Comparison of ENCODE assay signal across 22 cellular contexts in the genomic region with DNA sequence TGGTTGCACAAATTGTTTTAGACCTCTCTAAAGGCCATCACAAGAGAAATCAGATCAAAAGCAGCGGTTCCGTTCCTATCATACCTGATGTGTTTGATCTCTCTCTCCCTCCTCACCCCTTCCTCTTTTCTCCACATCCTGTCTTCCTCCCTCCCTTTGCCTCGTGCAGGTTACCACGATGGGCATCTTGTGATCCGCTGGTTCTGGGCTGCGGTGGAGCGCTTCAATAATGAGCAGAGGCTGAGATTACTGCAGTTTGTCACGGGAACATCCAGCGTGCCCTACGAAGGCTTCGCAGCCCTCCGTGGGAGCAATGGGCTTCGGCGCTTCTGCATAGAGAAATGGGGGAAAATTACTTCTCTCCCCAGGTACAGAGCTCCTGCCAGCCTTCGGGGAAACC. TPM values are rescaled to one million over a fixed set of nuclear protein-coding genes. Genes with fewer than 3 reads are reported as not detected.
A peak's percentile ranks its signal among the peaks of the same experiment; 100 is the strongest.
DNase-seq lines count a peak whose midpoint lies in the region; ATAC-seq and TF ChIP-seq lines count a peak whose summit lies in the region.
"Had no signal": no experiment of that assay in that cellular context is flagged by ENCODE, and none has a peak within 500 bp of the region (broad histone marks: within the 10 kb centered on the region; RNA-seq: fewer than 3 reads in every experiment).

No MANE protein-coding gene starts in this region.

- H3K9me3 Mint-ChIP-seq in CD8-positive, alpha-beta T cell: no peaks in the 10 kb centered on the region
- H3K9me3 Mint-ChIP-seq in activated CD8-positive, alpha-beta T cell treated with anti-CD3 and anti-CD28 coated beads for 36 hours: no peaks in the 10 kb centered on the region
- H3K9me3 Mint-ChIP-seq: neural crest cell, type B pancreatic cell had no signal

- CTCF ChIA-PET in CD8-positive, alpha-beta T cell (lab: Charles Lee): interaction anchor here (2.4 kb wide), 1 partner anchor 28 kb away, joined by 13 read pairs; a partner anchor contains a TSS
- CTCF ChIA-PET in activated CD8-positive, alpha-beta T cell treated with anti-CD3 and anti-CD28 coated beads for 36 hours (lab: Charles Lee): interaction anchor here (1.6 to 2.0 kb wide), 2 partner anchors 28 to 43 kb away, joined by 3 to 8 read pairs; a partner anchor contains a TSS

- peaks cover 8% of the 10 kb centered on the region for H3K27me3 Mint-ChIP-seq in CD8-positive, alpha-beta T cell (ENCODE audit: low read depth)
- H3K27me3 Mint-ChIP-seq in activated CD8-positive, alpha-beta T cell treated with anti-CD3 and anti-CD28 coated beads for 36 hours: peaks cover 3% of the 10 kb centered on the region

- no peak for ATAC-seq in CD8-positive, alpha-beta T cell
- peak; percentile 47 for ATAC-seq in activated CD8-positive, alpha-beta T cell treated with anti-CD3 and anti-CD28 coated beads for 36 hours
- ATAC-seq in lower lobe of right lung: peak; percentile 3 to 47

- peak; percentile 27 for DNase-seq in activated T-cell treated with anti-CD3 and anti-CD28 coated beads, Interleukin-2, amount 50 U/mL, for 1 hour
- DNase-seq in activated T-cell treated with anti-CD3 and anti-CD28 coated beads for 4 hours (no peak), lower lobe of right lung (no peak), GM20000 (ENCODE audit: low spot score) (no peak), spleen (no peak), NCI-H526 (lab: John Stamatoyannopoulos, UW) (no peak)
- DNase-seq in CD8-positive, alpha-beta T cell: peak in 1 of 7 experiments; percentile 58
- peak; percentile 23 for DNase-seq in activated CD8-positive, alpha-beta T cell treated with anti-CD3 and anti-CD28 coated beads for 36 hours
- DNase-seq: activated effector memory CD4-positive, alpha-beta T cell treated with Interleukin-2 at 50 U/mL for 16 hours; COR-L47; DMS79 treated with DMSO at 0.1 percent for 48 hours; hippocampal formation; immature natural killer cell; NCI-H2171 treated with DMSO at 0.1 percent for 48 hours; NCI-H526 treated with DMSO at 0.1 percent for 48 hours; stimulated activated CD8-positive, alpha-beta memory T cell treated with anti-CD3 and anti-CD28 coated beads, Interleukin-4, amount 100 ng/mL, for 48 hours had no signal

- 81 to 84% (median 83%) methylated on average over 15 of the region's 15 CpGs for WGBS in spleen, 5 donors

- intact Hi-C loops in CD8-positive, alpha-beta T cell (cut with DNase I, micrococcal nuclease): no loop called here
- intact Hi-C loops in activated CD8-positive, alpha-beta T cell treated with anti-CD3 and anti-CD28 coated beads for 36 hours (cut with micrococcal nuclease): no loop called here
- intact Hi-C loops in lower lobe of right lung (cut with DNase I): no loop called here
- intact Hi-C loops in spleen (cut with DNase I; ENCODE audit: low total_unique reads): no loop called here

- no peak for TF ChIP-seq POLR2A in spleen (IDR thresholded peaks at IDR 0.05)

- no peaks in the 10 kb centered on the region for H3K36me3 Mint-ChIP-seq in CD8-positive, alpha-beta T cell
- H3K36me3 Mint-ChIP-seq in activated CD8-positive, alpha-beta T cell treated with anti-CD3 and anti-CD28 coated beads for 36 hours (ENCODE audit: low read depth): no peaks in the 10 kb centered on the region
- H3K36me3 Mint-ChIP-seq: immature natural killer cell, type B pancreatic cell had no signal

- H3K4me1 Mint-ChIP-seq in CD8-positive, alpha-beta T cell (ENCODE audit: low read depth): peaks cover 23% of the 10 kb centered on the region
- H3K4me1 Mint-ChIP-seq in activated CD8-positive, alpha-beta T cell treated with anti-CD3 and anti-CD28 coated beads for 36 hours (ENCODE audit: low read depth): peaks cover 20% of the 10 kb centered on the region
- H3K4me1 Mint-ChIP-seq: immature natural killer cell, neural crest cell had no signal

- POLR2A ChIA-PET in CD8-positive, alpha-beta T cell (lab: Charles Lee): no interaction called here
- POLR2A ChIA-PET in activated CD8-positive, alpha-beta T cell treated with anti-CD3 and anti-CD28 coated beads for 36 hours (lab: Charles Lee): interaction anchor here (1.7 kb wide), 1 partner anchor 18 kb away, joined by 4 read pairs; no protein-coding TSS in a partner anchor

- H3K36me3 ChIP-seq in CD8-positive, alpha-beta T cell (ENCODE audit: insufficient read depth, low read length): no peaks in the 10 kb centered on the region
- H3K36me3 ChIP-seq in lower lobe of right lung (no peaks in the 10 kb centered on the region), spleen (no peaks in the 10 kb centered on the region)
- H3K36me3 ChIP-seq: gastroesophageal sphincter, left lung had no signal

- no peak overlapping the region for H3K27ac Mint-ChIP-seq in CD8-positive, alpha-beta T cell
- H3K27ac Mint-ChIP-seq in activated CD8-positive, alpha-beta T cell treated with anti-CD3 and anti-CD28 coated beads for 36 hours: peak overlapping the region; percentile 48
- H3K27ac Mint-ChIP-seq: progenitor cell of endocrine pancreas, type B pancreatic cell had no signal

- H3K4me3 Mint-ChIP-seq in CD8-positive, alpha-beta T cell: peak overlapping the region; percentile 58
- H3K4me3 Mint-ChIP-seq in activated CD8-positive, alpha-beta T cell treated with anti-CD3 and anti-CD28 coated beads for 36 hours: no peak overlapping the region
- H3K4me3 Mint-ChIP-seq: neural crest cell, type B pancreatic cell had no signal

- H3K27me3 ChIP-seq in CD8-positive, alpha-beta T cell (ENCODE audit: insufficient read depth, low read length): no peaks in the 10 kb centered on the region
- no peaks in the 10 kb centered on the region for H3K27me3 ChIP-seq in lower lobe of right lung (ENCODE audit: low read depth)
- H3K27me3 ChIP-seq in spleen (replicated peaks in 1 of 7): peaks cover 0 to 7% (median 0%) of the 10 kb centered on the region in 7 donors
- H3K27me3 ChIP-seq: gastroesophageal sphincter, left lung had no signal

- no peak overlapping the region for H3K27ac ChIP-seq in CD8-positive, alpha-beta T cell (ENCODE audit: low read depth, low read length)
- H3K27ac ChIP-seq in lower lobe of right lung (peak overlapping the region; percentile 68), spleen (no peak overlapping the region)
- H3K27ac ChIP-seq: gastroesophageal sphincter, KMS-11 had no signal

- TF ChIP-seq CTCF in CD8-positive, alpha-beta T cell (IDR thresholded peaks at IDR 0.05): no peak
- no peak for TF ChIP-seq CTCF in activated CD8-positive, alpha-beta T cell treated with anti-CD3 and anti-CD28 coated beads for 36 hours (IDR thresholded peaks at IDR 0.05)
- no peak for TF ChIP-seq CTCF in lower lobe of right lung (IDR thresholded peaks at IDR 0.05)
- TF ChIP-seq CTCF in GM20000 (IDR thresholded peaks at IDR 0.05; ENCODE audit: extremely low read depth, missing control alignments): no peak
- no peak for TF ChIP-seq CTCF in spleen (IDR thresholded peaks at IDR 0.05 in 8 of 11, conservative IDR thresholded peaks at IDR 0.05 in 3 of 11)

- H3K9me3 ChIP-seq in CD8-positive, alpha-beta T cell (ENCODE audit: low read length): no peaks in the 10 kb centered on the region
- no peaks in the 10 kb centered on the region for H3K9me3 ChIP-seq in lower lobe of right lung
- no peaks in the 10 kb centered on the region for H3K9me3 ChIP-seq in spleen
- H3K9me3 ChIP-seq: gastroesophageal sphincter, left lung had no signal

- H3K4me3 ChIP-seq in CD8-positive, alpha-beta T cell (ENCODE audit: low read depth, low read length): no peak overlapping the region
- no peak overlapping the region for H3K4me3 ChIP-seq in lower lobe of right lung
- H3K4me3 ChIP-seq in spleen: no peak overlapping the region
- H3K4me3 ChIP-seq: gastroesophageal sphincter, left lung had no signal

- peaks cover 21% of the 10 kb centered on the region for H3K4me1 ChIP-seq in CD8-positive, alpha-beta T cell (ENCODE audit: insufficient read depth, low read length)
- H3K4me1 ChIP-seq in lower lobe of right lung (peaks cover 8% of the 10 kb centered on the region), spleen (no peaks in the 10 kb centered on the region)
- H3K4me1 ChIP-seq: gastroesophageal sphincter had no signal

RNA-seq across cellular contexts. Expression of a gene that starts 28.5 kb away (rescaled TPM):
- 100 to 1,000 TPM; 301 to 311 TPM for total RNA-seq in CD8-positive, alpha-beta T cell
- 10 to 100 TPM; 42.4 to 46.1 TPM for total RNA-seq in activated CD8-positive, alpha-beta T cell treated with anti-CD3 and anti-CD28 coated beads for 36 hours
- 27.1 TPM for total RNA-seq in lower lobe of right lung
- total RNA-seq in spleen: 10 to 100 TPM; 45.5 to 70.1 (median 63.8) TPM
- 10 to 100 TPM; 33.4 to 41.9 (median 40.2) TPM for polyA plus RNA-seq in spleen

Comparison
In these comparisons a context has a peak if more than half of its experiments do, and no peak if none do; other contexts are left out.
1. DNase-seq: peak in activated T-cell treated with anti-CD3 and anti-CD28 coated beads, Interleukin-2, amount 50 U/mL, for 1 hour (single experiment) and activated CD8-positive, alpha-beta T cell treated with anti-CD3 and anti-CD28 coated beads for 36 hours (single experiment); none in activated T-cell treated with anti-CD3 and anti-CD28 coated beads for 4 hours (single experiment), lower lobe of right lung (single experiment), GM20000 (single experiment), spleen (single experiment) and NCI-H526 (0 of 2).
2. RNA of a gene that starts 28.5 kb away (total RNA-seq): 301 to 311 TPM in CD8-positive, alpha-beta T cell; 45.5 to 70.1 TPM in spleen, 42.4 to 46.1 TPM in activated CD8-positive, alpha-beta T cell treated with anti-CD3 and anti-CD28 coated beads for 36 hours and 27.1 TPM in lower lobe of right lung (single experiment); every median in the first group is over 4 times any median in the second.